In genomic region chr6:33150560-33150959, GRCh38 we compare ENCODE assay signal across 1 cellular context.
TF ChIP-seq lines count a peak whose summit lies in the region.

No MANE protein-coding gene starts in this region.

TF ChIP-seq in HEK293, 187 proteins besides CTCF, POLR2A, EP300 and RAD21 (continued from another document):
- TF ChIP-seq ZNF518A (tag by site-specific recombination; conservative IDR thresholded peaks at IDR 0.05; ENCODE audit: low read depth) (peak; percentile 93), ZNF654 (tag by site-specific recombination; IDR thresholded peaks at IDR 0.05; ENCODE audit: low read depth) (peak; percentile 39), ZNF558 (tag by site-specific recombination; IDR thresholded peaks at IDR 0.05) (peak; percentile 72; the same call in 1 of the 2 replicates), ZNF433 (tag by site-specific recombination; IDR thresholded peaks at IDR 0.05; ENCODE audit: low read depth) (peak; percentile 94), ZNF426 (tag by site-specific recombination; IDR thresholded peaks at IDR 0.05) (peak; percentile 97), ZNF623 (tag by site-specific recombination; IDR thresholded peaks at IDR 0.05) (peak; percentile 84), ZNF664 (tag by site-specific recombination; IDR thresholded peaks at IDR 0.05) (peak; percentile 87), ZNF138 (tag by site-specific recombination; IDR thresholded peaks at IDR 0.05; ENCODE audit: borderline replicate concordance) (peak; percentile 71; the same call in 1 of the 2 replicates), ZFP37 (tag by site-specific recombination; IDR thresholded peaks at IDR 0.05) (peak; percentile 76; the same call in 1 of the 2 replicates), ZNF580 (tag by site-specific recombination; IDR thresholded peaks at IDR 0.05) (0 out of 2 replicates have a peak, but pooled peaks have one; percentile 62), ZBTB21 (tag by site-specific recombination; IDR thresholded peaks at IDR 0.05) (peak; percentile 77), ZNF555 (tag by site-specific recombination; conservative IDR thresholded peaks at IDR 0.05) (peak; percentile 91), ZNF394 (tag by site-specific recombination; IDR thresholded peaks at IDR 0.05; ENCODE audit: borderline replicate concordance) (peak; percentile 96), ZNF292 (tag by site-specific recombination; IDR thresholded peaks at IDR 0.05; ENCODE audit: borderline replicate concordance, low read depth) (peak; percentile 64; the same call in 1 of the 2 replicates), ZNF202 (tag by site-specific recombination; IDR thresholded peaks at IDR 0.05; ENCODE audit: borderline replicate concordance) (peak; percentile 94), ZNF629 (tag by site-specific recombination; IDR thresholded peaks at IDR 0.05) (0 out of 2 replicates have a peak, but pooled peaks have one; percentile 44), ZBTB11 (tag by site-specific recombination; conservative IDR thresholded peaks at IDR 0.05; ENCODE audit: low read depth) (peak; percentile 82)
